Comparison of ENCODE assay signal across 9 cellular contexts in the genomic region with DNA sequence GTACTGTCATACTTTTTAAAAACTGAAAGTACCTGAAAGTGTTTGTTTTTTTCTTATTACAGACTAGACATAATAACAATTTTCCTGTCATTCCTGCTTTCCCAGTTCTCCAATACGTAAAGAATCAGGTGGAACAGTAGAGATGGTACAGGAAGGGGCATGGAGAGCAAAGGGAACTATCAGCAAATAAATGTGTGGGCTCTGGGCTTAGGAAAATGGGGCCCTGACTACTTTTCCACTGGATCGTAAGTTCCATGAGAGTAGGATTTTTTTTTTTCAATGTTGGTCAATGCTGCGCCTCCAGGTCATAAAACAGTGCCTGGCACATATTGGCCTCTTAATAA. TPM values are rescaled to one million over a fixed set of nuclear protein-coding genes. Genes with fewer than 3 reads are reported as not detected.
DNase-seq lines count a peak whose midpoint lies in the region; ATAC-seq, FAIRE-seq and TF ChIP-seq lines count a peak whose summit lies in the region.
"Had no signal": no experiment of that assay in that cellular context is flagged by ENCODE, and none has a peak within 500 bp of the region (broad histone marks: within the 10 kb centered on the region; RNA-seq: fewer than 3 reads in every experiment).

No MANE protein-coding gene starts in this region.

- ATAC-seq in A549 (peak; percentile 35 to 70; a peak in 4 of 6 replicates), GM19023 (IDR thresholded peaks at IDR 0.05; ENCODE audit: unreplicated experiment) (no peak)

- peak overlapping the region; percentile 86 for H3K4me2 ChIP-seq in A549

- peaks cover 0 to 2% (median 0%) of the 10 kb centered on the region in 5 experiments for H3K9me3 Mint-ChIP-seq in brain

- H3K4me1 Mint-ChIP-seq in brain: peaks cover 23% of the 10 kb centered on the region

- FAIRE-seq in A549 (lab: Jason Lieb, UNC): no peak
- FAIRE-seq: G401.6 had no signal

- DNase-seq in A549 (ENCODE audit: low read depth in 1 of 2, low spot score in 1 of 2) (no peak), HFF-Myc (ENCODE audit: extremely low read depth, low read depth) (no peak), NCI-H446 (lab: John Stamatoyannopoulos, UW) (no peak), hypothalamus (lab: John Stamatoyannopoulos, UW) (no peak)
- DNase-seq in stimulated activated CD4-positive, alpha-beta T cell treated with anti-CD3 and anti-CD28 coated beads, Interleukin-12 subunit alpha, Interleukin-12 subunit beta, amount 100 ng/mL, for 4 hours: no peak

- no peaks in the 10 kb centered on the region for H3K36me3 ChIP-seq in muscle layer of colon (ENCODE audit: insufficient read depth, low read length)

- H3K27ac Mint-ChIP-seq in brain: peak overlapping the region in 3 of 5 experiments; percentile 52 to 89 (median 68)

- no peaks in the 10 kb centered on the region for H3K36me3 Mint-ChIP-seq in brain

- POLR2A ChIA-PET in A549 (lab: Yijun Ruan, JAX): interaction anchor here (0.7 kb wide), 1 partner anchor 154 kb away, joined by 4 read pairs; no protein-coding TSS in a partner anchor

- WGBS in A549 (ENCODE audit: missing lambda C conversion rate): 53% methylated on average over 3 of the region's 3 CpGs

- no peak for TF ChIP-seq RAD21 in A549 (conservative IDR thresholded peaks at IDR 0.05 in 1 of 2, IDR thresholded peaks at IDR 0.05 in 1 of 2)

- peak overlapping the region; percentile 65 to 80 for H3K27ac ChIP-seq in A549
- peak overlapping the region; percentile 48 for H3K27ac ChIP-seq in muscle layer of colon (ENCODE audit: low read depth, low read length)

- no peak for TF ChIP-seq EP300 in A549 (IDR thresholded peaks at IDR 0.05)

- no peak for TF ChIP-seq POLR2A in A549 (IDR thresholded peaks at IDR 0.05; ENCODE audit: low read length)

- H3K9me3 ChIP-seq in A549: no peaks in the 10 kb centered on the region
- H3K9me3 ChIP-seq in muscle layer of colon (ENCODE audit: low read length): no peaks in the 10 kb centered on the region

- H3K4me3 Mint-ChIP-seq in brain: peak overlapping the region in 3 of 5 experiments; percentile 68 to 89 (median 77)

- CTCF ChIA-PET in A549 (lab: Yijun Ruan, JAX): interaction anchor here (0.7 to 1.9 kb wide), 4 partner anchors 12 to 52 kb away, joined by 3 to 11 read pairs (median 5); no protein-coding TSS in a partner anchor

- H3K27me3 ChIP-seq in muscle layer of colon (ENCODE audit: control insufficient read depth in 1 of 2, insufficient read depth in 2 of 2, low read length in 2 of 2): no peaks in the 10 kb centered on the region

- H3K4me1 ChIP-seq in A549: peaks cover 12% of the 10 kb centered on the region
- H3K4me1 ChIP-seq in muscle layer of colon (ENCODE audit: insufficient read depth, low read length): peaks cover 47% of the 10 kb centered on the region

- H3K4me3 ChIP-seq in A549 (peak overlapping the region; percentile 44), HFF-Myc (replicated peaks; ENCODE audit: low read depth, low read length) (peak overlapping the region; percentile 33), muscle layer of colon (ENCODE audit: low read depth in 1 of 2, low read length in 2 of 2) (peak overlapping the region; percentile 7 to 54)

- TF ChIP-seq CTCF in A549 (IDR thresholded peaks at IDR 0.05) (no peak), HFF-Myc (IDR thresholded peaks at IDR 0.05; ENCODE audit: low read depth, low read length, missing control alignments) (no peak), brain (conservative IDR thresholded peaks at IDR 0.05) (no peak)

- peak overlapping the region; percentile 59 for H3K9ac ChIP-seq in muscle layer of colon (ENCODE audit: low read length)

- no peaks in the 10 kb centered on the region for H3K27me3 Mint-ChIP-seq in brain

TF ChIP-seq in A549, 52 proteins besides CTCF, POLR2A, EP300 and RAD21:
- TF ChIP-seq SMC3 (IDR thresholded peaks at IDR 0.05) (no peak), MAZ (IDR thresholded peaks at IDR 0.05; ENCODE audit: borderline replicate concordance, low read depth, low read length) (no peak), FOSB (CRISPR knock-in tag; IDR thresholded peaks at IDR 0.05) (no peak), CEBPB (IDR thresholded peaks at IDR 0.05) (no peak), PHF8 (IDR thresholded peaks at IDR 0.05; ENCODE audit: borderline replicate concordance, low read depth) (no peak), KDM5A (IDR thresholded peaks at IDR 0.05) (no peak), ZC3H11A (IDR thresholded peaks at IDR 0.05) (no peak), RARB (CRISPR knock-in tag; IDR thresholded peaks at IDR 0.05) (no peak), RFX5 (IDR thresholded peaks at IDR 0.05) (no peak), ZFP36 (IDR thresholded peaks at IDR 0.05; ENCODE audit: borderline replicate concordance, partially characterized antibody) (no peak), CBX8 (IDR thresholded peaks at IDR 0.05) (no peak), JUN (IDR thresholded peaks at IDR 0.05) (no peak)
- TF ChIP-seq, protein P1, sequence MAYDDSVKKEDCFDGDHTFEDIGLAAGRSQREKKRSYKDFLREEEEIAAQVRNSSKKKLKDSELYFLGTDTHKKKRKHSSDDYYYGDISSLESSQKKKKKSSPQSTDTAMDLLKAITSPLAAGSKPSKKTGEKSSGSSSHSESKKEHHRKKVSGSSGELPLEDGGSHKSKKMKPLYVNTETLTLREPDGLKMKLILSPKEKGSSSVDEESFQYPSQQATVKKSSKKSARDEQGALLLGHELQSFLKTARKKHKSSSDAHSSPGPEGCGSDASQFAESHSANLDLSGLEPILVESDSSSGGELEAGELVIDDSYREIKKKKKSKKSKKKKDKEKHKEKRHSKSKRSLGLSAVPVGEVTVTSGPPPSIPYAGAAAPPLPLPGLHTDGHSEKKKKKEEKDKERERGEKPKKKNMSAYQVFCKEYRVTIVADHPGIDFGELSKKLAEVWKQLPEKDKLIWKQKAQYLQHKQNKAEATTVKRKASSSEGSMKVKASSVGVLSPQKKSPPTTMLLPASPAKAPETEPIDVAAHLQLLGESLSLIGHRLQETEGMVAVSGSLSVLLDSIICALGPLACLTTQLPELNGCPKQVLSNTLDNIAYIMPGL (CRISPR knock-in tag; IDR thresholded peaks at IDR 0.05; ENCODE audit: borderline replicate concordance): no peak
- TF ChIP-seq, protein P2, sequence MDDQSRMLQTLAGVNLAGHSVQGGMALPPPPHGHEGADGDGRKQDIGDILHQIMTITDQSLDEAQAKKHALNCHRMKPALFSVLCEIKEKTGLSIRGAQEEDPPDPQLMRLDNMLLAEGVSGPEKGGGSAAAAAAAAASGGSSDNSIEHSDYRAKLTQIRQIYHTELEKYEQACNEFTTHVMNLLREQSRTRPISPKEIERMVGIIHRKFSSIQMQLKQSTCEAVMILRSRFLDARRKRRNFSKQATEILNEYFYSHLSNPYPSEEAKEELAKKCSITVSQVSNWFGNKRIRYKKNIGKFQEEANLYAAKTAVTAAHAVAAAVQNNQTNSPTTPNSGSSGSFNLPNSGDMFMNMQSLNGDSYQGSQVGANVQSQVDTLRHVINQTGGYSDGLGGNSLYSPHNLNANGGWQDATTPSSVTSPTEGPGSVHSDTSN (IDR thresholded peaks at IDR 0.05): no peak
- TF ChIP-seq, protein P3, sequence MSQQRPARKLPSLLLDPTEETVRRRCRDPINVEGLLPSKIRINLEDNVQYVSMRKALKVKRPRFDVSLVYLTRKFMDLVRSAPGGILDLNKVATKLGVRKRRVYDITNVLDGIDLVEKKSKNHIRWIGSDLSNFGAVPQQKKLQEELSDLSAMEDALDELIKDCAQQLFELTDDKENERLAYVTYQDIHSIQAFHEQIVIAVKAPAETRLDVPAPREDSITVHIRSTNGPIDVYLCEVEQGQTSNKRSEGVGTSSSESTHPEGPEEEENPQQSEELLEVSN (IDR thresholded peaks at IDR 0.05; ENCODE audit: borderline replicate concordance, low read depth): no peak
- TF ChIP-seq, protein P4, sequence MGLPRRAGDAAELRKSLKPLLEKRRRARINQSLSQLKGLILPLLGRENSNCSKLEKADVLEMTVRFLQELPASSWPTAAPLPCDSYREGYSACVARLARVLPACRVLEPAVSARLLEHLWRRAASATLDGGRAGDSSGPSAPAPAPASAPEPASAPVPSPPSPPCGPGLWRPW (IDR thresholded peaks at IDR 0.05): no peak

RNA-seq across cellular contexts. Expression of a gene that starts 15.2 kb away (rescaled TPM):
- 29.5 and 30.1 TPM in 2 replicates for polyA plus RNA-seq in A549 (2011; rRNA removed)
- 5.6 and 6.7 TPM in 2 replicates for polyA plus RNA-seq in A549 (2012; cell fraction: cytosol; rRNA removed)
- 4.0 and 4.8 TPM in 2 replicates for polyA plus RNA-seq in A549 (2012; cell fraction: nucleus; rRNA removed)
- 21.0 to 24.2 TPM (median 23.4 TPM) in 3 replicates for polyA plus RNA-seq in A549 (2017; fragmentation: RNase III; extraction: RNeasy Plus Mini Kit Qiagen cat#74134 plus additional on column Dnase treatment)
- polyA minus RNA-seq in A549 (2011; rRNA and poly(A)+ RNA removed): 11.5 and 17.0 TPM in 2 replicates
- polyA plus RNA-seq in brain (ENCODE audit: insufficient read depth, low read depth, low replicate concordance): 1.8 TPM

RNA-seq across cellular contexts. Expression of a gene that starts 22.8 kb away (rescaled TPM):
- polyA plus RNA-seq in A549 (2011; rRNA removed) (15.0 and 22.6 TPM in 2 replicates), A549 (2017; fragmentation: RNase III; extraction: RNeasy Plus Mini Kit Qiagen cat#74134 plus additional on column Dnase treatment) (25.9 to 32.0 TPM (median 27.3 TPM) in 3 replicates), brain (ENCODE audit: insufficient read depth, low read depth, low replicate concordance) (65.7 TPM)
- 10.7 and 14.0 TPM in 2 replicates for polyA plus RNA-seq in A549 (2012; cell fraction: cytosol; rRNA removed)
- polyA plus RNA-seq in A549 (2012; cell fraction: nucleus; rRNA removed): 17.2 and 22.3 TPM in 2 replicates
- 26.0 and 28.0 TPM in 2 replicates for polyA minus RNA-seq in A549 (2011; rRNA and poly(A)+ RNA removed)
